In the genomic region with DNA sequence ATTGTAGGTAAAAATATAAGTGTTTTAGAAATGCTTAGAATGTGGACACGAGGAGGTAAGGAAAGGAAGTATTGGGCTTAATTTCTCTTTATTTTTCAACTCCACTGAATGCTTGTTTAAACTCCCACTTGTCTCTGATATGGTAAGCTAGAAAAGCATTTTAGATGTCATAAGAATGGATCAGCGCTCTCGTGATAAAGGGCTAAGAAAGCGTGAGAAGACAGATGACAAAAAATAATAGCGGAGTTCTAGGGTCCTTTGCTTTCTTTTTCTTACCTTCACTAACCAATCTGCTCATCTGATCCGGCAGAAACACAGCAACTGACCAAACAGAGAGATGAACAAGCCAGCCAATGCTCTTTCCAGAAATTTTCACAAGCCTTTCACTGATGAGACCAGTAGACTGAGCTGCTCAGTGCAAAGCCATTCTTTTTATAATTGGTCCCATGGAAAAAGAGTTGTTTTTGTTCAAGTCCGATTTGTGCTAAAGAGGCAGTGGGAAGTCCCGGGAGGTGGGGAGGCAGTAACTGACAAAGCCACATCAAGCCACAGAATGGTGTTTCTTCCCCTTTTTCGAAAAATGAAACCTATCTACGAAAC, we compare ENCODE assay signal across 10 cellular contexts. TPM values are rescaled to one million over a fixed set of nuclear protein-coding genes. Genes with fewer than 3 reads are reported as not detected.
DNase-seq lines count a peak whose midpoint lies in the region; ATAC-seq and TF ChIP-seq lines count a peak whose summit lies in the region.
"Had no signal": no experiment of that assay in that cellular context is flagged by ENCODE, and none has a peak within 500 bp of the region (broad histone marks: within the 10 kb centered on the region; RNA-seq: fewer than 3 reads in every experiment).

A gene with protein sequence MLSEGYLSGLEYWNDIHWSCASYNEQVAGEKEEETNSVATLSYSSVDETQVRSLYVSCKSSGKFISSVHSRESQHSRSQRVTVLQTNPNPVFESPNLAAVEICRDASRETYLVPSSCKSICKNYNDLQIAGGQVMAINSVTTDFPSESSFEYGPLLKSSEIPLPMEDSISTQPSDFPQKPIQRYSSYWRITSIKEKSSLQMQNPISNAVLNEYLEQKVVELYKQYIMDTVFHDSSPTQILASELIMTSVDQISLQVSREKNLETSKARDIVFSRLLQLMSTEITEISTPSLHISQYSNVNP (minus strand): TSS at position 405 of the 600 bp plus-strand sequence. CDS start 17,411 bp downstream, outside the sequence.

- peak within 1 kb of the TSS; percentile 67 for H3K27ac ChIP-seq in muscle layer of duodenum (ENCODE audit: low read length)
- no peak within 1 kb of the TSS for H3K27ac ChIP-seq in gastroesophageal sphincter
- H3K27ac ChIP-seq: C4-2B had no signal

- ATAC-seq in HG03139 (IDR thresholded peaks at IDR 0.05; ENCODE audit: unreplicated experiment) (peak; percentile 71), gastroesophageal sphincter (no peak)
- ATAC-seq: left colon had no signal

- no peak for TF ChIP-seq CTCF in gastroesophageal sphincter (IDR thresholded peaks at IDR 0.05)

- H3K9me3 ChIP-seq in muscle layer of duodenum (ENCODE audit: control insufficient read depth in 1 of 2, low read length in 2 of 2) (no peaks in the 10 kb centered on the region), gastroesophageal sphincter (no peaks in the 10 kb centered on the region)

- peak within 1 kb of the TSS; percentile 98 for H3K27ac Mint-ChIP-seq in T-helper 2 cell treated with Interferon-gamma antibody and Interleukin-4, amounts not matched to agents 5 μg/mL and 100 μg/mL, for 36 hours

- peak; percentile 69 to 70 for DNase-seq in AML-193 (lab: John Stamatoyannopoulos, UW)
- peak; percentile 35 for DNase-seq in GM19238 (ENCODE audit: insufficient read length, low spot score)
- peak; percentile 32 for DNase-seq in T-helper 2 cell treated with Interferon-gamma antibody and Interleukin-4, amounts not matched to agents 5 μg/mL and 100 μg/mL, for 36 hours (ENCODE audit: low spot score)
- DNase-seq in NCI-H1105 treated with DMSO at 0.1 percent for 48 hours (lab: John Stamatoyannopoulos, UW) = no peak
- no peak for DNase-seq in COR-L47 (lab: John Stamatoyannopoulos, UW)

- no peaks in the 10 kb centered on the region for H3K27me3 Mint-ChIP-seq in T-helper 2 cell treated with Interferon-gamma antibody and Interleukin-4, amounts not matched to agents 5 μg/mL and 100 μg/mL, for 36 hours (ENCODE audit: low read depth)

- H3K27me3 ChIP-seq in muscle layer of duodenum (ENCODE audit: low read depth, low read length) = no peaks in the 10 kb centered on the region
- no peaks in the 10 kb centered on the region for H3K27me3 ChIP-seq in gastroesophageal sphincter

- peaks cover 13% of the 10 kb centered on the region for H3K36me3 Mint-ChIP-seq in T-helper 2 cell treated with Interferon-gamma antibody and Interleukin-4, amounts not matched to agents 5 μg/mL and 100 μg/mL, for 36 hours (ENCODE audit: low read depth)

- peaks cover 17% of the 10 kb centered on the region for H3K4me1 Mint-ChIP-seq in T-helper 2 cell treated with Interferon-gamma antibody and Interleukin-4, amounts not matched to agents 5 μg/mL and 100 μg/mL, for 36 hours (ENCODE audit: low read depth)

- H3K4me3 Mint-ChIP-seq in T-helper 2 cell treated with Interferon-gamma antibody and Interleukin-4, amounts not matched to agents 5 μg/mL and 100 μg/mL, for 36 hours = peak within 1 kb of the TSS; percentile 95

- H3K9me3 Mint-ChIP-seq in T-helper 2 cell treated with Interferon-gamma antibody and Interleukin-4, amounts not matched to agents 5 μg/mL and 100 μg/mL, for 36 hours = no peaks in the 10 kb centered on the region

- H3K4me3 ChIP-seq in muscle layer of duodenum (ENCODE audit: low read depth in 1 of 2, low read length in 2 of 2) (peak within 1 kb of the TSS; percentile 14 to 26), gastroesophageal sphincter (no peak within 1 kb of the TSS)

- H3K36me3 ChIP-seq in muscle layer of duodenum (ENCODE audit: control insufficient read depth in 1 of 2, insufficient read depth in 2 of 2, low read length in 2 of 2) (no peaks in the 10 kb centered on the region), gastroesophageal sphincter (no peaks in the 10 kb centered on the region)

- TF ChIP-seq POLR2A in gastroesophageal sphincter (IDR thresholded peaks at IDR 0.05) = no peak

- H3K4me1 ChIP-seq in muscle layer of duodenum (ENCODE audit: control insufficient read depth in 1 of 2, insufficient read depth in 2 of 2, low read length in 2 of 2) (no peaks in the 10 kb centered on the region), gastroesophageal sphincter (no peaks in the 10 kb centered on the region)

- no peak for TF ChIP-seq EP300 in gastroesophageal sphincter (IDR thresholded peaks at IDR 0.05)

- 57 to 77% methylated on average over 7 to 10 of the region's 10 CpGs for WGBS in gastroesophageal sphincter (ENCODE audit: low coverage in 1 of 2), 2 donors

RNA-seq across cellular contexts. Expression of the gene that starts here (rescaled TPM):
- 1 to 10 TPM in 2 of 4 donors, under 1 TPM in 1, not detected in 1; 0.46 to 2.0 (median 1.1) TPM for total RNA-seq in gastroesophageal sphincter

Comparison
In these comparisons a context has a peak if more than half of its experiments do, and no peak if none do; other contexts are left out.
1. DNase-seq: peak in AML-193 (2 of 2), GM19238 (single experiment) and T-helper 2 cell treated with Interferon-gamma antibody and Interleukin-4, amounts not matched to agents 5 μg/mL and 100 μg/mL, for 36 hours (single experiment); none in NCI-H1105 treated with DMSO at 0.1 percent for 48 hours (single experiment) and COR-L47 (single experiment).
2. H3K4me3 ChIP-seq: peak in muscle layer of duodenum (2 of 2); none in gastroesophageal sphincter (0 of 2).